In genomic region chr2:233566141-233566956, GRCh38 we compare ENCODE assay signal across 8 cellular contexts. TPM values are rescaled to one million over a fixed set of nuclear protein-coding genes. Genes with fewer than 3 reads are reported as not detected.
DNase-seq lines count a peak whose midpoint lies in the region; TF ChIP-seq lines count a peak whose summit lies in the region.

A gene with protein sequence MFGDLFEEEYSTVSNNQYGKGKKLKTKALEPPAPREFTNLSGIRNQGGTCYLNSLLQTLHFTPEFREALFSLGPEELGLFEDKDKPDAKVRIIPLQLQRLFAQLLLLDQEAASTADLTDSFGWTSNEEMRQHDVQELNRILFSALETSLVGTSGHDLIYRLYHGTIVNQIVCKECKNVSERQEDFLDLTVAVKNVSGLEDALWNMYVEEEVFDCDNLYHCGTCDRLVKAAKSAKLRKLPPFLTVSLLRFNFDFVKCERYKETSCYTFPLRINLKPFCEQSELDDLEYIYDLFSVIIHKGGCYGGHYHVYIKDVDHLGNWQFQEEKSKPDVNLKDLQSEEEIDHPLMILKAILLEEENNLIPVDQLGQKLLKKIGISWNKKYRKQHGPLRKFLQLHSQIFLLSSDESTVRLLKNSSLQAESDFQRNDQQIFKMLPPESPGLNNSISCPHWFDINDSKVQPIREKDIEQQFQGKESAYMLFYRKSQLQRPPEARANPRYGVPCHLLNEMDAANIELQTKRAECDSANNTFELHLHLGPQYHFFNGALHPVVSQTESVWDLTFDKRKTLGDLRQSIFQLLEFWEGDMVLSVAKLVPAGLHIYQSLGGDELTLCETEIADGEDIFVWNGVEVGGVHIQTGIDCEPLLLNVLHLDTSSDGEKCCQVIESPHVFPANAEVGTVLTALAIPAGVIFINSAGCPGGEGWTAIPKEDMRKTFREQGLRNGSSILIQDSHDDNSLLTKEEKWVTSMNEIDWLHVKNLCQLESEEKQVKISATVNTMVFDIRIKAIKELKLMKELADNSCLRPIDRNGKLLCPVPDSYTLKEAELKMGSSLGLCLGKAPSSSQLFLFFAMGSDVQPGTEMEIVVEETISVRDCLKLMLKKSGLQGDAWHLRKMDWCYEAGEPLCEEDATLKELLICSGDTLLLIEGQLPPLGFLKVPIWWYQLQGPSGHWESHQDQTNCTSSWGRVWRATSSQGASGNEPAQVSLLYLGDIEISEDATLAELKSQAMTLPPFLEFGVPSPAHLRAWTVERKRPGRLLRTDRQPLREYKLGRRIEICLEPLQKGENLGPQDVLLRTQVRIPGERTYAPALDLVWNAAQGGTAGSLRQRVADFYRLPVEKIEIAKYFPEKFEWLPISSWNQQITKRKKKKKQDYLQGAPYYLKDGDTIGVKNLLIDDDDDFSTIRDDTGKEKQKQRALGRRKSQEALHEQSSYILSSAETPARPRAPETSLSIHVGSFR (minus strand): TSS chr2:233566782. CDS start chr2:233565554, 1,228 bp downstream.

- H3K27ac ChIP-seq in DOHH2 (ENCODE audit: low read depth, low read length) (peak within 1 kb of the TSS; percentile 63), cardiac muscle cell (peak within 1 kb of the TSS; percentile 97), ovary (peak within 1 kb of the TSS; percentile 54 to 77), thymus (ENCODE audit: low read depth) (peak within 1 kb of the TSS; percentile 95)

- H3F3A ChIP-seq in DOHH2 (ENCODE audit: control insufficient read depth, insufficient read depth), result no peaks in the 10 kb centered on the region

- WGBS in ovary, 3 donors, result 0 to 1% (median 0%) methylated on average over 38 to 51 of the region's 51 CpGs
- WGBS in thymus, result under 1% methylated on average over 51 of the region's 51 CpGs

- H3K4me3 ChIP-seq in DOHH2 (ENCODE audit: low read length) (peak within 1 kb of the TSS; percentile 75), NB4 (ENCODE audit: low read depth, low read length) (peak within 1 kb of the TSS; percentile 81), adipocyte (ENCODE audit: low read length) (peak within 1 kb of the TSS; percentile 98), cardiac muscle cell (peak within 1 kb of the TSS; percentile 59), ovary (peak within 1 kb of the TSS; percentile 83), thymus (ENCODE audit: low read length) (peak within 1 kb of the TSS; percentile 99)

- H3K9ac ChIP-seq in adipocyte (ENCODE audit: low read length), result peak within 1 kb of the TSS; percentile 99

- H3K4me2 ChIP-seq in DOHH2 (ENCODE audit: low read length), result peak within 1 kb of the TSS; percentile 63

- H3K27me3 ChIP-seq in DOHH2 (ENCODE audit: control insufficient read depth, low read length), result no peaks in the 10 kb centered on the region
- no peaks in the 10 kb centered on the region for H3K27me3 ChIP-seq in adipocyte (replicated peaks; ENCODE audit: control insufficient read depth, insufficient read depth, low read length)
- H3K27me3 ChIP-seq in cardiac muscle cell, result no peaks in the 10 kb centered on the region
- no peaks in the 10 kb centered on the region for H3K27me3 ChIP-seq in ovary
- H3K27me3 ChIP-seq in thymus (ENCODE audit: control insufficient read depth, insufficient read depth), result no peaks in the 10 kb centered on the region

- TF ChIP-seq POLR2A in NB4 (IDR thresholded peaks at IDR 0.05; ENCODE audit: extremely low read depth, insufficient read length), result peak; percentile 62
- TF ChIP-seq POLR2A in ovary (IDR thresholded peaks at IDR 0.05), result peak; percentile 76

- intact Hi-C loops in ovary (cut with DNase I), result no loop called here

- H3K79me2 ChIP-seq in DOHH2 (ENCODE audit: control insufficient read depth, low read length), result peaks cover 9% of the 10 kb centered on the region; the same call in 1 of the 2 replicates

- H3K4me1 ChIP-seq in DOHH2 (ENCODE audit: control insufficient read depth, low read length) (peaks cover 15% of the 10 kb centered on the region), adipocyte (ENCODE audit: control insufficient read depth, insufficient read depth, low read length) (peaks cover 17% of the 10 kb centered on the region), cardiac muscle cell (ENCODE audit: low read depth) (no peaks in the 10 kb centered on the region), ovary (ENCODE audit: insufficient read depth) (no peaks in the 10 kb centered on the region), thymus (ENCODE audit: control insufficient read depth, insufficient read depth, low read length) (no peaks in the 10 kb centered on the region)

- H3K9me3 ChIP-seq in DOHH2 (ENCODE audit: control insufficient read depth, insufficient read depth, low read length) (no peaks in the 10 kb centered on the region), adipocyte (ENCODE audit: control insufficient read depth, low read length) (no peaks in the 10 kb centered on the region), cardiac muscle cell (ENCODE audit: low read depth) (no peaks in the 10 kb centered on the region), ovary (no peaks in the 10 kb centered on the region), thymus (ENCODE audit: control insufficient read depth) (peaks cover 1% of the 10 kb centered on the region)

- DNase-seq in HCEC 1CT, result peak; percentile 91
- peak; percentile 90 for DNase-seq in NB4 (ENCODE audit: low read depth)
- peak; percentile 18 for DNase-seq in T follicular helper cell (ENCODE audit: low read depth)
- DNase-seq in adipocyte (ENCODE audit: low read depth), result peak; percentile 95
- peak; percentile 95 for DNase-seq in cardiac muscle cell (ENCODE audit: low read depth in 1 of 2, low spot score in 1 of 2)
- DNase-seq in ovary, result peak; percentile 86 to 92 (median 88)

- H3K36me3 ChIP-seq in DOHH2 (ENCODE audit: control insufficient read depth, low read length) (no peaks in the 10 kb centered on the region), adipocyte (ENCODE audit: control insufficient read depth, insufficient read depth, low read length, severe bottlenecking) (peaks cover 3% of the 10 kb centered on the region), cardiac muscle cell (no peaks in the 10 kb centered on the region), ovary (no peaks in the 10 kb centered on the region), thymus (ENCODE audit: control insufficient read depth, insufficient read depth) (no peaks in the 10 kb centered on the region)

- TF ChIP-seq CTCF in DOHH2 (IDR thresholded peaks at IDR 0.05; ENCODE audit: low read depth, low read length, poor library complexity, severe bottlenecking), result no peak
- no peak for TF ChIP-seq CTCF in NB4 (IDR thresholded peaks at IDR 0.05; ENCODE audit: low read depth, low read length)
- no peak for TF ChIP-seq CTCF in cardiac muscle cell (IDR thresholded peaks at IDR 0.05; ENCODE audit: low read depth, low read length)
- TF ChIP-seq CTCF in ovary (IDR thresholded peaks at IDR 0.05), result no peak

- H3K9me2 ChIP-seq in DOHH2 (replicated peaks; ENCODE audit: control insufficient read depth, low read length), result no peaks in the 10 kb centered on the region

- no peaks in the 10 kb centered on the region for H4K20me1 ChIP-seq in DOHH2 (ENCODE audit: control insufficient read depth, insufficient read depth, low read depth, low read length)

- no peak for TF ChIP-seq EP300 in ovary (IDR thresholded peaks at IDR 0.05)

RNA-seq across cellular contexts. Expression of the gene that starts here (rescaled TPM):
- total RNA-seq in cardiac muscle cell, result 21.7 and 23.6 TPM in 2 replicates
- 12.7 and 14.0 TPM in 2 replicates for polyA plus RNA-seq in cardiac muscle cell
- 10 to 100 TPM; 24.4 to 44.6 (median 36.2) TPM for total RNA-seq in ovary
- polyA plus RNA-seq in ovary, result 10 to 100 TPM; 18.0 to 29.4 TPM
- polyA plus RNA-seq in thymus, result 26.7 TPM

Comparison
In these comparisons a context has a peak if more than half of its experiments do, and no peak if none do; other contexts are left out.
1. Peak in every context shown above with its lines: DNase-seq, H3K4me3 ChIP-seq and H3K27ac ChIP-seq.
2. DNase-seq: peak in every context shown above with its lines; median percentile 95 in adipocyte; 95 in cardiac muscle cell; 91 in HCEC 1CT; 90 in NB4; 88 in ovary; 18 in T follicular helper cell.